Comparison of ENCODE assay signal across 1 cellular context in the genomic region with DNA sequence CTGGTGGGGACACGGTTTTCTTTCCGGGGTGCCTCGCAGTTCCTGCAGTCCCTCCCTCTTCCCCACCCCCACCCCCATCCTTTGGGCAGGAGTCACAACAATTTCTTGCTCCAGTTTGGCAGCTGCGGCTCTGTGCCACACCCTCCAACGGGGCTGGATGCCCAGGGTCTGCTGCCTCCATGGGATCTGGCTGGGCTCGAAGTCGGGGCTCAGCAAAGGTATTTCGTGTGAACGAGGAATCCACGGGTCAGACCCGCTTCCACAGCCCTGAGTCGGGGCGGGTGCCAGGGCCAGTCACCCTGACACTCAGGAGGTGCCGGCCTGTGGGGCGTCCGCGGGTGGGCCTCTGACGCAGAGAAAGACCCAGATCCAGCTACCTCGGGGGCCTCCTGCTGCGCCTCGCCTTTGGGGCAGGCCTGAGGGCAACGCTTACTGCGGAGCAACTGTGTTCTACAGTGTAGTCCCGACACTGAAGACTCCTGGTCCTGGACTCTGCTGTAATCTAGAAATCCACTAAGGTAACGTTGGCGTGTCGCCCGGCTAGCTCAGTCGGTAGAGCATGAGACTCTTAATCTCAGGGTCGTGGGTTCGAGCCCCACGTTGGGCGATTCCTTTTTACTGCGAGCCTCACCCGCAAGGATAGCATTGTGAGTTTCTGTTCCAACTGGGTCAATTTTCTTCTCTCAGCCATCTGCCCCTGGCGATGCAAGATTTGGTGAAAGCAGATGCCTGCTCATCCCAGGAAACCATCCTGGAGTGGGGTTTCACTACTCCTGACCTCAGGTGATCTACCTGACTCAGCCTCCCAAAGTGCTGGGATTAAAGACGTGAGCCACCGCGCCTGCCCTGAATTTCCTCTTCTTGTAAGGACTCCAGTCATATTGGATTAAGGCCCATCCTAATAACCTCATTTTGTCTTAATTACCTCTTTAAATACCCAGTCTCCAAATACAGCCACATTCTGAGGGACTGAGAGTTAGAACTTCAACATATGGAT.
TF ChIP-seq lines count a peak whose summit lies in the region.

No MANE protein-coding gene starts in this region.

TF ChIP-seq in HepG2, 621 proteins besides CTCF, POLR2A, EP300 and RAD21 (continued from another document and continues in another):
- TF ChIP-seq IKZF5 (CRISPR knock-in tag; IDR thresholded peaks at IDR 0.05), result peak; percentile 62; the same call in 1 of the 2 replicates
- no peak for TF ChIP-seq RXRB (CRISPR knock-in tag; IDR thresholded peaks at IDR 0.05; ENCODE audit: borderline replicate concordance)
- no peak for TF ChIP-seq TERF1 (CRISPR knock-in tag; IDR thresholded peaks at IDR 0.05)
- TF ChIP-seq, protein P1, sequence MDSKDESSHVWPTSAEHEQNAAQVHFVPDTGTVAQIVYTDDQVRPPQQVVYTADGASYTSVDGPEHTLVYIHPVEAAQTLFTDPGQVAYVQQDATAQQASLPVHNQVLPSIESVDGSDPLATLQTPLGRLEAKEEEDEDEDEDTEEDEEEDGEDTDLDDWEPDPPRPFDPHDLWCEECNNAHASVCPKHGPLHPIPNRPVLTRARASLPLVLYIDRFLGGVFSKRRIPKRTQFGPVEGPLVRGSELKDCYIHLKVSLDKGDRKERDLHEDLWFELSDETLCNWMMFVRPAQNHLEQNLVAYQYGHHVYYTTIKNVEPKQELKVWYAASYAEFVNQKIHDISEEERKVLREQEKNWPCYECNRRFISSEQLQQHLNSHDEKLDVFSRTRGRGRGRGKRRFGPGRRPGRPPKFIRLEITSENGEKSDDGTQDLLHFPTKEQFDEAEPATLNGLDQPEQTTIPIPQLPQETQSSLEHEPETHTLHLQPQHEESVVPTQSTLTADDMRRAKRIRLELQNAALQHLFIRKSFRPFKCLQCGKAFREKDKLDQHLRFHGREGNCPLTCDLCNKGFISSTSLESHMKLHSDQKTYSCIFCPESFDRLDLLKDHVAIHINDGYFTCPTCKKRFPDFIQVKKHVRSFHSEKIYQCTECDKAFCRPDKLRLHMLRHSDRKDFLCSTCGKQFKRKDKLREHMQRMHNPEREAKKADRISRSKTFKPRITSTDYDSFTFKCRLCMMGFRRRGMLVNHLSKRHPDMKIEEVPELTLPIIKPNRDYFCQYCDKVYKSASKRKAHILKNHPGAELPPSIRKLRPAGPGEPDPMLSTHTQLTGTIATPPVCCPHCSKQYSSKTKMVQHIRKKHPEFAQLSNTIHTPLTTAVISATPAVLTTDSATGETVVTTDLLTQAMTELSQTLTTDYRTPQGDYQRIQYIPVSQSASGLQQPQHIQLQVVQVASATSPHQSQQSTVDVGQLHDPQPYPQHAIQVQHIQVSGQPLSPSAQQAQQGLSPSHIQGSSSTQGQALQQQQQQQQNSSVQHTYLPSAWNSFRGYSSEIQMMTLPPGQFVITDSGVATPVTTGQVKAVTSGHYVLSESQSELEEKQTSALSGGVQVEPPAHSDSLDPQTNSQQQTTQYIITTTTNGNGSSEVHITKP (CRISPR knock-in tag; IDR thresholded peaks at IDR 0.05; ENCODE audit: low read depth), result no peak
- no peak for TF ChIP-seq STAG1 (CRISPR knock-in tag; IDR thresholded peaks at IDR 0.05)
- TF ChIP-seq ZNF296 (CRISPR knock-in tag; conservative IDR thresholded peaks at IDR 0.05), result no peak
- TF ChIP-seq ZMYM3 (CRISPR knock-in tag; IDR thresholded peaks at IDR 0.05), result no peak; the same call in 1 of the 2 replicates
- no peak for TF ChIP-seq CAMTA2 (CRISPR knock-in tag; IDR thresholded peaks at IDR 0.05; ENCODE audit: borderline replicate concordance)
- TF ChIP-seq MLLT10 (CRISPR knock-in tag; IDR thresholded peaks at IDR 0.05), result no peak
- TF ChIP-seq ZNF430 (CRISPR knock-in tag; IDR thresholded peaks at IDR 0.05), result no peak
- TF ChIP-seq ZBTB42 (CRISPR knock-in tag; IDR thresholded peaks at IDR 0.05), result no peak
- TF ChIP-seq ZNF775 (CRISPR knock-in tag; IDR thresholded peaks at IDR 0.05; ENCODE audit: borderline replicate concordance), result no peak
- no peak for TF ChIP-seq TBX2 (CRISPR knock-in tag; IDR thresholded peaks at IDR 0.05; ENCODE audit: borderline replicate concordance)
- TF ChIP-seq ZNF607 (CRISPR knock-in tag; IDR thresholded peaks at IDR 0.05; ENCODE audit: borderline replicate concordance), result no peak; the same call in 1 of the 2 replicates
- 0 out of 2 replicates have a peak, but pooled peaks have one; percentile 62 for TF ChIP-seq MEIS2 (CRISPR knock-in tag; IDR thresholded peaks at IDR 0.05)
- no peak for TF ChIP-seq ZC3H4 (CRISPR knock-in tag; IDR thresholded peaks at IDR 0.05; ENCODE audit: borderline replicate concordance)
- no peak for TF ChIP-seq SP4 (CRISPR knock-in tag; IDR thresholded peaks at IDR 0.05)
- TF ChIP-seq, protein P2, sequence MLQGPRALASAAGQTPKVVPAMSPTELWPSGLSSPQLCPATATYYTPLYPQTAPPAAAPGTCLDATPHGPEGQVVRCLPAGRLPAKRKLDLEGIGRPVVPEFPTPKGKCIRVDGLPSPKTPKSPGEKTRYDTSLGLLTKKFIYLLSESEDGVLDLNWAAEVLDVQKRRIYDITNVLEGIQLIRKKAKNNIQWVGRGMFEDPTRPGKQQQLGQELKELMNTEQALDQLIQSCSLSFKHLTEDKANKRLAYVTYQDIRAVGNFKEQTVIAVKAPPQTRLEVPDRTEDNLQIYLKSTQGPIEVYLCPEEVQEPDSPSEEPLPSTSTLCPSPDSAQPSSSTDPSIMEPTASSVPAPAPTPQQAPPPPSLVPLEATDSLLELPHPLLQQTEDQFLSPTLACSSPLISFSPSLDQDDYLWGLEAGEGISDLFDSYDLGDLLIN (CRISPR knock-in tag; IDR thresholded peaks at IDR 0.05; ENCODE audit: borderline replicate concordance), result no peak
- TF ChIP-seq, protein P3, sequence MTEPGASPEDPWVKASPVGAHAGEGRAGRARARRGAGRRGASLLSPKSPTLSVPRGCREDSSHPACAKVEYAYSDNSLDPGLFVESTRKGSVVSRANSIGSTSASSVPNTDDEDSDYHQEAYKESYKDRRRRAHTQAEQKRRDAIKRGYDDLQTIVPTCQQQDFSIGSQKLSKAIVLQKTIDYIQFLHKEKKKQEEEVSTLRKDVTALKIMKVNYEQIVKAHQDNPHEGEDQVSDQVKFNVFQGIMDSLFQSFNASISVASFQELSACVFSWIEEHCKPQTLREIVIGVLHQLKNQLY (CRISPR knock-in tag; IDR thresholded peaks at IDR 0.05), result no peak
- no peak for TF ChIP-seq ZBTB8A (CRISPR knock-in tag; IDR thresholded peaks at IDR 0.05; ENCODE audit: borderline replicate concordance, low read depth)
- no peak for TF ChIP-seq ZNF292 (CRISPR knock-in tag; IDR thresholded peaks at IDR 0.05; ENCODE audit: borderline replicate concordance, low read depth)
- TF ChIP-seq MED8 (CRISPR knock-in tag; IDR thresholded peaks at IDR 0.05; ENCODE audit: insufficient replicate concordance), result no peak
- TF ChIP-seq HNRNPL (IDR thresholded peaks at IDR 0.05; ENCODE audit: low read depth, low read length), result no peak
- no peak for TF ChIP-seq ZNF530 (CRISPR knock-in tag; IDR thresholded peaks at IDR 0.05; ENCODE audit: low read depth)
- TF ChIP-seq NBN (conservative IDR thresholded peaks at IDR 0.05), result no peak
- no peak for TF ChIP-seq ZNF660 (CRISPR knock-in tag; IDR thresholded peaks at IDR 0.05; ENCODE audit: borderline replicate concordance, low read depth)
- TF ChIP-seq, protein P4, sequence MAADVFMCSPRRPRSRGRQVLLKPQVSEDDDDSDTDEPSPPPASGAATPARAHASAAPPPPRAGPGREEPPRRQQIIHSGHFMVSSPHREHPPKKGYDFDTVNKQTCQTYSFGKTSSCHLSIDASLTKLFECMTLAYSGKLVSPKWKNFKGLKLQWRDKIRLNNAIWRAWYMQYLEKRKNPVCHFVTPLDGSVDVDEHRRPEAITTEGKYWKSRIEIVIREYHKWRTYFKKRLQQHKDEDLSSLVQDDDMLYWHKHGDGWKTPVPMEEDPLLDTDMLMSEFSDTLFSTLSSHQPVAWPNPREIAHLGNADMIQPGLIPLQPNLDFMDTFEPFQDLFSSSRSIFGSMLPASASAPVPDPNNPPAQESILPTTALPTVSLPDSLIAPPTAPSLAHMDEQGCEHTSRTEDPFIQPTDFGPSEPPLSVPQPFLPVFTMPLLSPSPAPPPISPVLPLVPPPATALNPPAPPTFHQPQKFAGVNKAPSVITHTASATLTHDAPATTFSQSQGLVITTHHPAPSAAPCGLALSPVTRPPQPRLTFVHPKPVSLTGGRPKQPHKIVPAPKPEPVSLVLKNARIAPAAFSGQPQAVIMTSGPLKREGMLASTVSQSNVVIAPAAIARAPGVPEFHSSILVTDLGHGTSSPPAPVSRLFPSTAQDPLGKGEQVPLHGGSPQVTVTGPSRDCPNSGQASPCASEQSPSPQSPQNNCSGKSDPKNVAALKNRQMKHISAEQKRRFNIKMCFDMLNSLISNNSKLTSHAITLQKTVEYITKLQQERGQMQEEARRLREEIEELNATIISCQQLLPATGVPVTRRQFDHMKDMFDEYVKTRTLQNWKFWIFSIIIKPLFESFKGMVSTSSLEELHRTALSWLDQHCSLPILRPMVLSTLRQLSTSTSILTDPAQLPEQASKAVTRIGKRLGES (CRISPR knock-in tag; IDR thresholded peaks at IDR 0.05; ENCODE audit: borderline replicate concordance), result no peak
- no peak for TF ChIP-seq HOXA9 (CRISPR knock-in tag; IDR thresholded peaks at IDR 0.05; ENCODE audit: borderline replicate concordance)
- TF ChIP-seq ZSCAN30 (CRISPR knock-in tag; IDR thresholded peaks at IDR 0.05), result no peak
- TF ChIP-seq TSC22D2 (CRISPR knock-in tag; IDR thresholded peaks at IDR 0.05; ENCODE audit: borderline replicate concordance), result no peak
- no peak for TF ChIP-seq MXD4 (CRISPR knock-in tag; IDR thresholded peaks at IDR 0.05)
- TF ChIP-seq FOXC1 (CRISPR knock-in tag; IDR thresholded peaks at IDR 0.05; ENCODE audit: borderline replicate concordance), result no peak
- no peak for TF ChIP-seq JUN (CRISPR knock-in tag; IDR thresholded peaks at IDR 0.05)
- no peak for TF ChIP-seq SRSF4 (IDR thresholded peaks at IDR 0.05; ENCODE audit: low read depth, low read length, poor library complexity, severe bottlenecking)
- no peak for TF ChIP-seq CSRNP2 (CRISPR knock-in tag; conservative IDR thresholded peaks at IDR 0.05; ENCODE audit: low read depth)
- peak; percentile 45; the same call in 1 of the 2 replicates for TF ChIP-seq ZNF264 (CRISPR knock-in tag; IDR thresholded peaks at IDR 0.05)
- no peak for TF ChIP-seq SAFB2 (CRISPR knock-in tag; IDR thresholded peaks at IDR 0.05; ENCODE audit: borderline replicate concordance, low read depth)
- no peak for TF ChIP-seq NR0B2 (CRISPR knock-in tag; IDR thresholded peaks at IDR 0.05)
- TF ChIP-seq PHB2 (IDR thresholded peaks at IDR 0.05; ENCODE audit: partially characterized antibody), result no peak
- no peak for TF ChIP-seq KDM5A (IDR thresholded peaks at IDR 0.05; ENCODE audit: borderline replicate concordance, low read length)
- TF ChIP-seq ZBTB21 (CRISPR knock-in tag; IDR thresholded peaks at IDR 0.05), result no peak
- TF ChIP-seq CBFB (CRISPR knock-in tag; IDR thresholded peaks at IDR 0.05), result no peak
- no peak for TF ChIP-seq ZNF841 (CRISPR knock-in tag; IDR thresholded peaks at IDR 0.05; ENCODE audit: borderline replicate concordance)
- TF ChIP-seq ZNF570 (CRISPR knock-in tag; IDR thresholded peaks at IDR 0.05; ENCODE audit: borderline replicate concordance), result no peak
- no peak for TF ChIP-seq E2F1 (CRISPR knock-in tag; IDR thresholded peaks at IDR 0.05)
- no peak for TF ChIP-seq FOXO1 (CRISPR knock-in tag; IDR thresholded peaks at IDR 0.05)
- no peak for TF ChIP-seq IRF1 (CRISPR knock-in tag; IDR thresholded peaks at IDR 0.05; ENCODE audit: low read depth)
